In the genomic region with DNA sequence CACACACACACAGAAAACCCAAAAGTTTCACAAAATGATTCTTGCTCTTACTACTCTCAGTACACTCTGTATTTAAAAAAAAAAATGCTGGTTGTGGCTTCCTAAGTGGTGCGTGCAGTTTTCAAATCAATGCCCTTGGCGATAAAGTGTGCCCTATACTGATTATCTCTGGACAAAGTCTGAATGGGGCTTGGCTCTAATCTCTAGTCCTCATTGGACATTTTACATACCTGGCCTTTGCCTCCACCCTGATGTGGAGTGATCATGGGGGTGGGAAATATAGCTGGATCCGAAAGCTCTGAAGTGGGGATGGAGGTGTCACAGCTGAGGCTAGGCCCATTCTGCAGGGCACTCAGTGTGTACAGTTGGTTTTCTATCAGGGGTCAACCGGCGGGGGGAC, we compare ENCODE assay signal across 29 cellular contexts. TPM values are rescaled to one million over a fixed set of nuclear protein-coding genes. Genes with fewer than 3 reads are reported as not detected.
DNase-seq lines count a peak whose midpoint lies in the region; ATAC-seq and TF ChIP-seq lines count a peak whose summit lies in the region.
"Had no signal": no experiment of that assay in that cellular context is flagged by ENCODE, and none has a peak within 500 bp of the region (broad histone marks: within the 10 kb centered on the region; RNA-seq: fewer than 3 reads in every experiment).

No MANE protein-coding gene starts in this region.

- H4K91ac ChIP-seq in neuronal stem cell (ENCODE audit: low read depth, low read length, poor library complexity): no peak overlapping the region

- H2AFZ ChIP-seq in PC-9 (no peak overlapping the region), hepatocyte (no peak overlapping the region), neuronal stem cell (ENCODE audit: low read length) (no peak overlapping the region)
- H2AFZ ChIP-seq: GM23248 had no signal

- H3K27ac ChIP-seq in PC-9 (peak overlapping the region; percentile 85; the same call in 1 of the 2 replicates), hepatocyte (peak overlapping the region; percentile 87), neuronal stem cell (replicated peaks; ENCODE audit: low read length) (no peak overlapping the region), upper lobe of right lung (no peak overlapping the region)
- H3K27ac ChIP-seq: body of pancreas, GM23248, thoracic aorta had no signal

- no peaks in the 10 kb centered on the region for H3K79me1 ChIP-seq in neuronal stem cell (ENCODE audit: low read depth, low read length)

- BruUV-seq in PC-9 (replicated peaks; lab: Mats Ljungman, UMichigan): no TSS peak

- H3K27me3 ChIP-seq in PC-9 (ENCODE audit: insufficient read depth, low read depth) (no peaks in the 10 kb centered on the region), hepatocyte (no peaks in the 10 kb centered on the region), neuronal stem cell (ENCODE audit: control insufficient read depth in 3 of 3, insufficient read depth in 3 of 3, low read depth in 1 of 3, low read length in 3 of 3) (no peaks in the 10 kb centered on the region), upper lobe of right lung (no peaks in the 10 kb centered on the region)
- H3K27me3 ChIP-seq: body of pancreas had no signal

- H3K4me3 ChIP-seq in PC-9 (no peak overlapping the region), hepatocyte (no peak overlapping the region), neuronal stem cell (ENCODE audit: low read length in 2 of 2) (no peak overlapping the region), upper lobe of right lung (no peak overlapping the region)
- H3K4me3 ChIP-seq: body of pancreas, GM23248, thoracic aorta had no signal

- H2BK12ac ChIP-seq in neuronal stem cell (ENCODE audit: low read length): peak overlapping the region; percentile 30

- peaks cover 68% of the 10 kb centered on the region for H3K4me1 ChIP-seq in PC-9 (replicated peaks; ENCODE audit: insufficient read depth)
- peaks cover 53% of the 10 kb centered on the region for H3K4me1 ChIP-seq in hepatocyte (ENCODE audit: insufficient read depth)
- peaks cover 14 to 24% of the 10 kb centered on the region in 2 donors for H3K4me1 ChIP-seq in neuronal stem cell (ENCODE audit: control insufficient read depth in 2 of 2, insufficient read depth in 1 of 2, low read depth in 1 of 2, low read length in 2 of 2)
- peaks cover 18% of the 10 kb centered on the region for H3K4me1 ChIP-seq in upper lobe of right lung

- no peak for DNase-seq in PC-9
- DNase-seq in WTC11 (ENCODE audit: low spot score): no peak
- DNase-seq in hepatocyte (ENCODE audit: low spot score): peak; percentile 61
- no peak for DNase-seq in neuronal stem cell (ENCODE audit: low spot score)
- no peak for DNase-seq in upper lobe of right lung
- no peak for DNase-seq in activated effector memory CD4-positive, alpha-beta T cell treated with anti-CD3 and anti-CD28 coated beads, Interleukin-2, amount 50 U/mL, for 16 hours
- DNase-seq: ACHN; activated CD4-positive, alpha-beta memory T cell treated with anti-CD3 and anti-CD28 coated beads, Interleukin-2, amount 10 ng/mL, durations not matched to agents 7 days and 5 days; activated CD8-positive, alpha-beta memory T cell treated with anti-CD3 and anti-CD28 coated beads, Interleukin-2, amount 50 U/mL, for 4 hours; activated effector memory CD4-positive, alpha-beta T cell treated with Interleukin-2 at 50 U/mL for 16 hours; body of pancreas; CD4-positive, alpha-beta memory T cell; effector CD8-positive, alpha-beta T cell; GM23248; Kasumi-1; kidney; NCI-H1436; NCI-H2081; NCI-H2227 treated with DMSO at 0.1 percent for 48 hours; NCI-H526; OCI-M1; stimulated activated naive CD4-positive, alpha-beta T cell had no signal

- no peak overlapping the region for H3K4me2 ChIP-seq in PC-9
- H3K4me2 ChIP-seq in hepatocyte: peak overlapping the region; percentile 64
- no peak overlapping the region for H3K4me2 ChIP-seq in neuronal stem cell (ENCODE audit: insufficient read depth, low read length, poor library complexity, severe bottlenecking)

- no peak overlapping the region for H2AK5ac ChIP-seq in neuronal stem cell (ENCODE audit: low read depth, low read length)

- H3F3A ChIP-seq in PC-9 (ENCODE audit: insufficient read depth, low read depth): peaks cover 47% of the 10 kb centered on the region

- intact Hi-C loops in PC-9 (cut with micrococcal nuclease; ENCODE audit: unreplicated experiment) (loop anchor here (5.0 kb wide), 1 partner anchor 475 kb away; the partner anchor contains the start of gene ATP11B), upper lobe of right lung (cut with DNase I) (no loop called here)

- CTCF ChIA-PET in PC-9 (lab: Charles Lee): no interaction called here
- CTCF ChIA-PET in WTC11 (lab: Charles Lee): no interaction called here

- H3K23ac ChIP-seq in neuronal stem cell (ENCODE audit: low read depth, low read length, poor library complexity): no peak overlapping the region

- H3K79me2 ChIP-seq in PC-9 (ENCODE audit: low read depth): peaks cover 98% of the 10 kb centered on the region
- H3K79me2 ChIP-seq in hepatocyte: peaks cover 95% of the 10 kb centered on the region

- H4K20me1 ChIP-seq in PC-9 (ENCODE audit: insufficient read depth) (no peaks in the 10 kb centered on the region), hepatocyte (ENCODE audit: insufficient read depth, poor library complexity, severe bottlenecking) (peaks cover 8% of the 10 kb centered on the region)

- no peak overlapping the region for H2BK120ac ChIP-seq in neuronal stem cell (ENCODE audit: low read depth, low read length)

- H3K4me3 Mint-ChIP-seq in WTC11: no peak overlapping the region
- H3K4me3 Mint-ChIP-seq: activated CD4-positive, alpha-beta memory T cell treated with anti-CD3 and anti-CD28 coated beads, Interleukin-2, amount 10 ng/mL, durations not matched to agents 7 days and 5 days; B cell; CD4-positive, alpha-beta memory T cell; mesothelial cell of epicardium; natural killer cell treated with Interleukin-12 subunit alpha and Interleukin-12 subunit beta and Interleukin-15 and Interleukin-18, amount 100 ng/mL, for 72 hours; T-helper 2 cell treated with Interferon-gamma antibody and Interleukin-4, amounts not matched to agents 5 μg/mL and 100 μg/mL, for 36 hours had no signal

- no peak for TF ChIP-seq CTCF in PC-9 (conservative IDR thresholded peaks at IDR 0.05)
- no peak for TF ChIP-seq CTCF in WTC11 (IDR thresholded peaks at IDR 0.05)
- no peak for TF ChIP-seq CTCF in hepatocyte (IDR thresholded peaks at IDR 0.05; ENCODE audit: poor library complexity)
- TF ChIP-seq CTCF in upper lobe of right lung (IDR thresholded peaks at IDR 0.05): no peak

- H3K9me3 ChIP-seq in PC-9 (ENCODE audit: insufficient read depth, low read depth) (no peaks in the 10 kb centered on the region), hepatocyte (ENCODE audit: low read depth) (no peaks in the 10 kb centered on the region), neuronal stem cell (replicated peaks in 1 of 2; ENCODE audit: control insufficient read depth in 2 of 2, insufficient read depth in 1 of 2, low read depth in 1 of 2, low read length in 2 of 2) (no peaks in the 10 kb centered on the region), upper lobe of right lung (no peaks in the 10 kb centered on the region)
- H3K9me3 ChIP-seq: body of pancreas, thoracic aorta had no signal

- ATAC-seq in WTC11 (no peak), GM18519 (IDR thresholded peaks at IDR 0.05; ENCODE audit: low FRiP score, unreplicated experiment) (no peak), upper lobe of right lung (no peak)
- ATAC-seq: body of pancreas, Right ventricle myocardium inferior had no signal

- no peak overlapping the region for H2BK5ac ChIP-seq in neuronal stem cell (ENCODE audit: low read length)

- H3K27me3 Mint-ChIP-seq in WTC11 (ENCODE audit: low read depth): no peaks in the 10 kb centered on the region
- H3K27me3 Mint-ChIP-seq: activated CD4-positive, alpha-beta memory T cell treated with anti-CD3 and anti-CD28 coated beads, Interleukin-2, amount 10 ng/mL, durations not matched to agents 7 days and 5 days; natural killer cell treated with Interleukin-12 subunit alpha and Interleukin-12 subunit beta and Interleukin-15 and Interleukin-18, amount 100 ng/mL, for 72 hours had no signal

- no peak overlapping the region for H3K4ac ChIP-seq in neuronal stem cell (ENCODE audit: low read length)

- peaks cover 5% of the 10 kb centered on the region for H3K36me3 Mint-ChIP-seq in WTC11
- H3K36me3 Mint-ChIP-seq: natural killer cell treated with Interleukin-12 subunit alpha and Interleukin-12 subunit beta and Interleukin-15 and Interleukin-18, amount 100 ng/mL, for 72 hours had no signal

- H4K8ac ChIP-seq in neuronal stem cell (ENCODE audit: low read depth, low read length): no peak overlapping the region

- POLR2A ChIA-PET in PC-9 (lab: Charles Lee; ENCODE audit: unreplicated experiment) (no interaction called here), WTC11 (lab: Charles Lee) (no interaction called here)

- H3K36me3 ChIP-seq in PC-9 (ENCODE audit: low read depth) (peaks cover 36% of the 10 kb centered on the region), hepatocyte (replicated peaks; ENCODE audit: insufficient read depth, low read depth) (peaks cover 6% of the 10 kb centered on the region), neuronal stem cell (replicated peaks in 1 of 2; ENCODE audit: control insufficient read depth in 2 of 2, insufficient read depth in 2 of 2, low read length in 2 of 2) (peaks cover 0 to 31% of the 10 kb centered on the region in 2 donors), upper lobe of right lung (peaks cover 9% of the 10 kb centered on the region)
- H3K36me3 ChIP-seq: thoracic aorta had no signal

- no peak overlapping the region for H3K18ac ChIP-seq in neuronal stem cell (ENCODE audit: low read length)

- H3K27ac Mint-ChIP-seq in WTC11: 0 out of 2 replicates have a peak overlapping the region, but pooled peaks have one; percentile 10
- H3K27ac Mint-ChIP-seq: activated CD4-positive, alpha-beta memory T cell treated with anti-CD3 and anti-CD28 coated beads, Interleukin-2, amount 10 ng/mL, durations not matched to agents 7 days and 5 days; B cell; mesothelial cell of epicardium; natural killer cell treated with Interleukin-12 subunit alpha and Interleukin-12 subunit beta and Interleukin-15 and Interleukin-18, amount 100 ng/mL, for 72 hours had no signal

- no peak overlapping the region for H3K14ac ChIP-seq in neuronal stem cell (ENCODE audit: low read length)

- no peak overlapping the region for H2BK15ac ChIP-seq in neuronal stem cell (ENCODE audit: low read length)

- WGBS in hepatocyte (ENCODE audit: low lambda C conversion rate, missing lambda C conversion rate): 81% methylated on average over 5 of the region's 5 CpGs
- WGBS in neuronal stem cell (ENCODE audit: extremely low coverage in 2 of 2, insufficient read length in 2 of 2, insufficient replicate concordance in 1 of 2), 2 donors: no CpG with 5 or more reads among the region's 5 CpGs

- no peaks in the 10 kb centered on the region for H3K9me2 ChIP-seq in PC-9 (ENCODE audit: insufficient read depth)
- no peaks in the 10 kb centered on the region for H3K9me2 ChIP-seq in hepatocyte (replicated peaks; ENCODE audit: insufficient read depth)

- no peaks in the 10 kb centered on the region for H3K9me3 Mint-ChIP-seq in WTC11
- H3K9me3 Mint-ChIP-seq: activated CD4-positive, alpha-beta memory T cell treated with anti-CD3 and anti-CD28 coated beads, Interleukin-2, amount 10 ng/mL, durations not matched to agents 7 days and 5 days; CD4-positive, alpha-beta memory T cell; mesothelial cell of epicardium; natural killer cell treated with Interleukin-12 subunit alpha and Interleukin-12 subunit beta and Interleukin-15 and Interleukin-18, amount 100 ng/mL, for 72 hours; T-helper 2 cell treated with Interferon-gamma antibody and Interleukin-4, amounts not matched to agents 5 μg/mL and 100 μg/mL, for 36 hours had no signal

- peaks cover 26% of the 10 kb centered on the region for H3K4me1 Mint-ChIP-seq in WTC11
- H3K4me1 Mint-ChIP-seq: B cell; CD4-positive, alpha-beta memory T cell had no signal

- no peak overlapping the region for H3K9ac ChIP-seq in neuronal stem cell (ENCODE audit: low read depth, low read length, poor library complexity)
- H3K9ac ChIP-seq: GM23248 had no signal

RNA-seq across cellular contexts. Expression of gene B3GNT5, which starts 14.1 kb away (rescaled TPM):
- total RNA-seq in PC-9 (2021) (30.7 and 33.6 TPM in 2 replicates), WTC11 (2021) (6.8 to 7.7 TPM (median 7.3 TPM) in 3 replicates), hepatocyte (39.6 and 40.7 TPM in 2 replicates), upper lobe of right lung (31.0 TPM)
- polyA plus RNA-seq in hepatocyte: 16.2 and 22.7 TPM in 2 replicates
- polyA plus RNA-seq in neuronal stem cell (2013, experiment 1 of 2): 9.3 TPM
- 10.1 TPM for polyA plus RNA-seq in neuronal stem cell (2013, experiment 2 of 2)

Comparison
In these comparisons a context has a peak if more than half of its experiments do, and no peak if none do; other contexts are left out.
1. H3K27ac ChIP-seq: peak in PC-9 (single experiment) and hepatocyte (single experiment); none in neuronal stem cell (single experiment) and upper lobe of right lung (single experiment).